Comparison of ENCODE assay signal across 1 cellular context in the genomic region with DNA sequence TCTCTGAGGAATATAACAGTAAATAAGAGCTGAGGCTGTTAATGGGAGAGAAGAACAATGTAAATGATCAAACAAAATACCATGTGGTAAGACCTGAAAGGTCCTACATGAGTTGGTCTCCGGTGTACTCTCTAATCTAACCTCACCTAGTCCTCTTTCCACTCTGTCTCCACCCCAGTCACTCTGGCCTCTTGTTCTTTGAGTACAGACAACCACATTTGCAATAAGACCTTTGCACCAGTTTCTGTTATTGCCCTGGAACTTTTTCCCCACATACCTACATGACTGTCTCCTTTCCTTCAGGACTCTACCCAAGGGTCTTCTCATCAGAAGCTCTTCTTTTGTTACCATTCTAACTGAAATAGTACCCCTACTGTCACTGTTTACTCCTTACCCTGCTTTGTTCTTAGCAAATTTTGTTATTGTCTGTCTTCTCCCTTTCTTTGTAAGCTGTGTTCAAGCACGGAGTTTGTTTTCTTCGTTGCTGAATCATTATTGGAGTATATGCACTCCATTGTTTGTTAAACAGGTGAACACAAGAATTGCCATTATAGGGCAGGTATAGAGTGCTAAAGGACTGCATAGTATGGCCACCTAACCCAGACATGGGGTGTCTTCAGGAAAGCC.
A peak's percentile ranks its signal among the peaks of the same experiment; 100 is the strongest.
TF ChIP-seq lines count a peak whose summit lies in the region.

No MANE protein-coding gene starts in this region.

TF ChIP-seq in HepG2, 621 proteins besides CTCF, POLR2A, EP300 and RAD21 (continued from another document and continues in another):
- TF ChIP-seq ZNF710 (CRISPR knock-in tag; IDR thresholded peaks at IDR 0.05; ENCODE audit: borderline replicate concordance) (no peak), AFF4 (CRISPR knock-in tag; IDR thresholded peaks at IDR 0.05) (no peak), MAX (IDR thresholded peaks at IDR 0.05) (no peak), ZNF512B (CRISPR knock-in tag; IDR thresholded peaks at IDR 0.05; ENCODE audit: borderline replicate concordance) (no peak), RAD51 (IDR thresholded peaks at IDR 0.05; ENCODE audit: borderline replicate concordance) (no peak), AGO2 (optimal IDR thresholded peaks at IDR 0.05; ENCODE audit: low read depth, low read length) (no peak), MLLT10 (CRISPR knock-in tag; IDR thresholded peaks at IDR 0.05) (no peak), ZNF749 (CRISPR knock-in tag; IDR thresholded peaks at IDR 0.05; ENCODE audit: borderline replicate concordance) (no peak), ELF4 (CRISPR knock-in tag; IDR thresholded peaks at IDR 0.05; ENCODE audit: borderline replicate concordance) (no peak), E2F1 (CRISPR knock-in tag; IDR thresholded peaks at IDR 0.05) (no peak), PTBP1 (IDR thresholded peaks at IDR 0.05; ENCODE audit: low read depth, low read length, poor library complexity, severe bottlenecking) (no peak), ZIK1 (CRISPR knock-in tag; IDR thresholded peaks at IDR 0.05; ENCODE audit: borderline replicate concordance, low read depth) (no peak), NFE2L2 (IDR thresholded peaks at IDR 0.05; ENCODE audit: low read length) (no peak), IRF2 (CRISPR knock-in tag; IDR thresholded peaks at IDR 0.05) (peak; percentile 80; the same call in 1 of the 2 replicates), RARG (CRISPR knock-in tag; IDR thresholded peaks at IDR 0.05; ENCODE audit: low read depth) (no peak), ZHX2 (IDR thresholded peaks at IDR 0.05; ENCODE audit: low read depth) (no peak), ZHX2 (CRISPR knock-in tag; IDR thresholded peaks at IDR 0.05; ENCODE audit: borderline replicate concordance) (no peak), BRD4 (CRISPR knock-in tag; IDR thresholded peaks at IDR 0.05) (no peak), KDM5B (CRISPR knock-in tag; IDR thresholded peaks at IDR 0.05; ENCODE audit: borderline replicate concordance) (no peak), FOXO4 (CRISPR knock-in tag; conservative IDR thresholded peaks at IDR 0.05) (no peak), ZBTB39 (CRISPR knock-in tag; IDR thresholded peaks at IDR 0.05) (no peak), ZNF607 (CRISPR knock-in tag; IDR thresholded peaks at IDR 0.05; ENCODE audit: borderline replicate concordance) (0 out of 2 replicates have a peak, but pooled peaks have one; percentile 40), THAP7 (CRISPR knock-in tag; IDR thresholded peaks at IDR 0.05) (no peak), ETV5 (CRISPR knock-in tag; IDR thresholded peaks at IDR 0.05; ENCODE audit: borderline replicate concordance) (peak; percentile 11; the same call in 1 of the 2 replicates)
- TF ChIP-seq, protein P1, sequence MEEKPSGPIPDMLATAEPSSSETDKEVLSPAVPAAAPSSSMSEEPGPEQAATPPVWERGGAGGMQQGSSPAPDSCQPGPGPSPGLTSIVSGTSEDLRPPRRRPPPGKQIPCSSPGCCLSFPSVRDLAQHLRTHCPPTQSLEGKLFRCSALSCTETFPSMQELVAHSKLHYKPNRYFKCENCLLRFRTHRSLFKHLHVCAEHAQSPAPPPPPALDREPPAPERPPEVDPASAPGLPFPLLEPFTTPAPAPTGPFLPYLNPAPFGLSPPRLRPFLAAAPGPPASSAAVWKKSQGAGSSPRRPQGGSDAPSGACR (CRISPR knock-in tag; IDR thresholded peaks at IDR 0.05), result no peak
